1 cellular context compared by ENCODE assay signal in the genomic region with DNA sequence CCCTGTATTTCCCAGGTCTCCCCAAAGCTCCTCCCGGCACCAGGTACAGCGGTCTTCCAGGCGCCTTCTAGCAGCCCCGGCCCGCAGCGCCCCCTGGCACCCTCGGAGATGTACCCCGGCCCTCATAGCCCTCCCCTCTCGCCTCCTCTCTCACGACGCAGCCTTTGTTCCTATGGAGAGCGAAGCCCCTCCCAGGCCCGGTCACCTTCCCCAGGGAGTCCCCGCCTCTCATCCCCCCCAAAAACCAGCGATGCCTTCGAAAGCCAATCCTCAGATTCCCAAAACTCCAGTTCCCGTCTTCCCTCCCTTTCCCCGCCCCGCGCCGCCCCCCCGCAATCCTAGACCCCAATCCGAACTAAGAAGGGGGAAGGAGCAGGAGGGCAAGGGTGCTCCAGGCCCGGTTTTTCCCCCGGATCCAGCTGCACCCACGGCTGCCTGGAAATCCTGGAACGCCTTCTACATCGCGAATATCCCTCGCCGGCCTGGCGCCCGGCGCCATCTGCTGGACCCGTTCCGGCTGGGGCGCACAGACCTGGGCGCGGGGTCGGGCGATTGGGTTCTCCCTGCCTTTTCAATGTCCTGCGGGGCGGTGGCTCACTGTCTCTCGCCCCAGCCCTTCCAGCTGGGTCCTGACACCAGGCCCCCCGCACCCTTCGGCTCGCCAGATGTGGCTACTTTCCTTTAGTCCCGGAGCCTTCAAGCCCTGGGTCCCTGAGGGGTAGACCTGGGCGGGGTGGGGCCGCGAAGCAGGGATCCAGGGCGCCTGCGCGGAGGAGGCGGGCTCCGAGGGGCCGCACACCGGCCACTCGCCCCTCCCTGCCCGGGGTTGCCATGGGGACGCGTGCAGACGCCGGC.
TF ChIP-seq lines count a peak whose summit lies in the region.

A gene with protein sequence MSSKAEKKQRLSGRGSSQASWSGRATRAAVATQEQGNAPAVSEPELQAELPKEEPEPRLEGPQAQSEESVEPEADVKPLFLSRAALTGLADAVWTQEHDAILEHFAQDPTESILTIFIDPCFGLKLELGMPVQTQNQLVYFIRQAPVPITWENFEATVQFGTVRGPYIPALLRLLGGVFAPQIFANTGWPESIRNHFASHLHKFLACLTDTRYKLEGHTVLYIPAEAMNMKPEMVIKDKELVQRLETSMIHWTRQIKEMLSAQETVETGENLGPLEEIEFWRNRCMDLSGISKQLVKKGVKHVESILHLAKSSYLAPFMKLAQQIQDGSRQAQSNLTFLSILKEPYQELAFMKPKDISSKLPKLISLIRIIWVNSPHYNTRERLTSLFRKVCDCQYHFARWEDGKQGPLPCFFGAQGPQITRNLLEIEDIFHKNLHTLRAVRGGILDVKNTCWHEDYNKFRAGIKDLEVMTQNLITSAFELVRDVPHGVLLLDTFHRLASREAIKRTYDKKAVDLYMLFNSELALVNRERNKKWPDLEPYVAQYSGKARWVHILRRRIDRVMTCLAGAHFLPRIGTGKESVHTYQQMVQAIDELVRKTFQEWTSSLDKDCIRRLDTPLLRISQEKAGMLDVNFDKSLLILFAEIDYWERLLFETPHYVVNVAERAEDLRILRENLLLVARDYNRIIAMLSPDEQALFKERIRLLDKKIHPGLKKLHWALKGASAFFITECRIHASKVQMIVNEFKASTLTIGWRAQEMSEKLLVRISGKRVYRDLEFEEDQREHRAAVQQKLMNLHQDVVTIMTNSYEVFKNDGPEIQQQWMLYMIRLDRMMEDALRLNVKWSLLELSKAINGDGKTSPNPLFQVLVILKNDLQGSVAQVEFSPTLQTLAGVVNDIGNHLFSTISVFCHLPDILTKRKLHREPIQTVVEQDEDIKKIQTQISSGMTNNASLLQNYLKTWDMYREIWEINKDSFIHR (N-terminal part only) (plus strand): TSS at position 844 of the 855 bp plus-strand sequence. CDS start 1,991 bp downstream, outside the sequence.

TF ChIP-seq in GM12878, 131 proteins besides CTCF, POLR2A, EP300 and RAD21:
- TF ChIP-seq, protein P1, sequence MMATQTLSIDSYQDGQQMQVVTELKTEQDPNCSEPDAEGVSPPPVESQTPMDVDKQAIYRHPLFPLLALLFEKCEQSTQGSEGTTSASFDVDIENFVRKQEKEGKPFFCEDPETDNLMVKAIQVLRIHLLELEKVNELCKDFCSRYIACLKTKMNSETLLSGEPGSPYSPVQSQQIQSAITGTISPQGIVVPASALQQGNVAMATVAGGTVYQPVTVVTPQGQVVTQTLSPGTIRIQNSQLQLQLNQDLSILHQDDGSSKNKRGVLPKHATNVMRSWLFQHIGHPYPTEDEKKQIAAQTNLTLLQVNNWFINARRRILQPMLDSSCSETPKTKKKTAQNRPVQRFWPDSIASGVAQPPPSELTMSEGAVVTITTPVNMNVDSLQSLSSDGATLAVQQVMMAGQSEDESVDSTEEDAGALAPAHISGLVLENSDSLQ (IDR thresholded peaks at IDR 0.05), result no peak
- TF ChIP-seq CEBPB (IDR thresholded peaks at IDR 0.05; ENCODE audit: borderline replicate concordance in 1 of 2, low read depth in 2 of 2, low read length in 2 of 2) (no peak), SMC3 (IDR thresholded peaks at IDR 0.05; ENCODE audit: borderline replicate concordance, low read length) (peak; percentile 32; the same call in 1 of the 2 replicates), JUNB (IDR thresholded peaks at IDR 0.05) (no peak), IKZF2 (IDR thresholded peaks at IDR 0.05) (0 out of 4 replicates have a peak, but pooled peaks of 1 of the 2 experiments have one; percentile 11), ZBED1 (IDR thresholded peaks at IDR 0.05; ENCODE audit: borderline replicate concordance) (no peak), EED (IDR thresholded peaks at IDR 0.05; ENCODE audit: low read depth) (no peak), MEF2B (IDR thresholded peaks at IDR 0.05; ENCODE audit: partially characterized antibody, poor library complexity, severe bottlenecking) (peak; percentile 5), NRF1 (conservative IDR thresholded peaks at IDR 0.05; ENCODE audit: low read depth, low read length) (no peak), ZZZ3 (IDR thresholded peaks at IDR 0.05; ENCODE audit: control insufficient read depth, insufficient read length, low read depth) (no peak), POU2F2 (IDR thresholded peaks at IDR 0.05; ENCODE audit: borderline replicate concordance, low read depth, low read length) (no peak), RB1 (IDR thresholded peaks at IDR 0.05; ENCODE audit: borderline replicate concordance) (no peak), DPF2 (IDR thresholded peaks at IDR 0.05) (no peak), STAT3 (IDR thresholded peaks at IDR 0.05; ENCODE audit: low read depth, low read length) (no peak), HDAC2 (IDR thresholded peaks at IDR 0.05) (no peak), BHLHE40 (IDR thresholded peaks at IDR 0.05; ENCODE audit: borderline replicate concordance in 1 of 2, low read depth in 2 of 2, low read length in 1 of 2) (peak; percentile 42 to 84; a peak in 3 of 4 replicates), ZNF274 (IDR thresholded peaks at IDR 0.05; ENCODE audit: insufficient read depth, insufficient read length) (no peak), KDM1A (IDR thresholded peaks at IDR 0.05; ENCODE audit: borderline replicate concordance) (no peak), NR2F1 (conservative IDR thresholded peaks at IDR 0.05) (no peak), POLR2AphosphoS2 (IDR thresholded peaks at IDR 0.05; ENCODE audit: low read depth, low read length) (no peak), JUND (IDR thresholded peaks at IDR 0.05; ENCODE audit: low read depth, low read length) (no peak), BMI1 (IDR thresholded peaks at IDR 0.05; ENCODE audit: borderline replicate concordance) (peak; percentile 88), GABPA (IDR thresholded peaks at IDR 0.05; ENCODE audit: low read depth) (no peak), ESRRA (IDR thresholded peaks at IDR 0.05; ENCODE audit: low read length) (no peak), MYB (IDR thresholded peaks at IDR 0.05; ENCODE audit: borderline replicate concordance, low read depth, low read length) (no peak)
- TF ChIP-seq, protein P2, sequence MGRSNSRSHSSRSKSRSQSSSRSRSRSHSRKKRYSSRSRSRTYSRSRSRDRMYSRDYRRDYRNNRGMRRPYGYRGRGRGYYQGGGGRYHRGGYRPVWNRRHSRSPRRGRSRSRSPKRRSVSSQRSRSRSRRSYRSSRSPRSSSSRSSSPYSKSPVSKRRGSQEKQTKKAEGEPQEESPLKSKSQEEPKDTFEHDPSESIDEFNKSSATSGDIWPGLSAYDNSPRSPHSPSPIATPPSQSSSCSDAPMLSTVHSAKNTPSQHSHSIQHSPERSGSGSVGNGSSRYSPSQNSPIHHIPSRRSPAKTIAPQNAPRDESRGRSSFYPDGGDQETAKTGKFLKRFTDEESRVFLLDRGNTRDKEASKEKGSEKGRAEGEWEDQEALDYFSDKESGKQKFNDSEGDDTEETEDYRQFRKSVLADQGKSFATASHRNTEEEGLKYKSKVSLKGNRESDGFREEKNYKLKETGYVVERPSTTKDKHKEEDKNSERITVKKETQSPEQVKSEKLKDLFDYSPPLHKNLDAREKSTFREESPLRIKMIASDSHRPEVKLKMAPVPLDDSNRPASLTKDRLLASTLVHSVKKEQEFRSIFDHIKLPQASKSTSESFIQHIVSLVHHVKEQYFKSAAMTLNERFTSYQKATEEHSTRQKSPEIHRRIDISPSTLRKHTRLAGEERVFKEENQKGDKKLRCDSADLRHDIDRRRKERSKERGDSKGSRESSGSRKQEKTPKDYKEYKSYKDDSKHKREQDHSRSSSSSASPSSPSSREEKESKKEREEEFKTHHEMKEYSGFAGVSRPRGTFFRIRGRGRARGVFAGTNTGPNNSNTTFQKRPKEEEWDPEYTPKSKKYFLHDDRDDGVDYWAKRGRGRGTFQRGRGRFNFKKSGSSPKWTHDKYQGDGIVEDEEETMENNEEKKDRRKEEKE (IDR thresholded peaks at IDR 0.05), result no peak
- TF ChIP-seq, protein P3, sequence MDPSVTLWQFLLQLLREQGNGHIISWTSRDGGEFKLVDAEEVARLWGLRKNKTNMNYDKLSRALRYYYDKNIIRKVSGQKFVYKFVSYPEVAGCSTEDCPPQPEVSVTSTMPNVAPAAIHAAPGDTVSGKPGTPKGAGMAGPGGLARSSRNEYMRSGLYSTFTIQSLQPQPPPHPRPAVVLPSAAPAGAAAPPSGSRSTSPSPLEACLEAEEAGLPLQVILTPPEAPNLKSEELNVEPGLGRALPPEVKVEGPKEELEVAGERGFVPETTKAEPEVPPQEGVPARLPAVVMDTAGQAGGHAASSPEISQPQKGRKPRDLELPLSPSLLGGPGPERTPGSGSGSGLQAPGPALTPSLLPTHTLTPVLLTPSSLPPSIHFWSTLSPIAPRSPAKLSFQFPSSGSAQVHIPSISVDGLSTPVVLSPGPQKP (IDR thresholded peaks at IDR 0.05; ENCODE audit: low read depth, low read length), result no peak
- TF ChIP-seq, protein P4, sequence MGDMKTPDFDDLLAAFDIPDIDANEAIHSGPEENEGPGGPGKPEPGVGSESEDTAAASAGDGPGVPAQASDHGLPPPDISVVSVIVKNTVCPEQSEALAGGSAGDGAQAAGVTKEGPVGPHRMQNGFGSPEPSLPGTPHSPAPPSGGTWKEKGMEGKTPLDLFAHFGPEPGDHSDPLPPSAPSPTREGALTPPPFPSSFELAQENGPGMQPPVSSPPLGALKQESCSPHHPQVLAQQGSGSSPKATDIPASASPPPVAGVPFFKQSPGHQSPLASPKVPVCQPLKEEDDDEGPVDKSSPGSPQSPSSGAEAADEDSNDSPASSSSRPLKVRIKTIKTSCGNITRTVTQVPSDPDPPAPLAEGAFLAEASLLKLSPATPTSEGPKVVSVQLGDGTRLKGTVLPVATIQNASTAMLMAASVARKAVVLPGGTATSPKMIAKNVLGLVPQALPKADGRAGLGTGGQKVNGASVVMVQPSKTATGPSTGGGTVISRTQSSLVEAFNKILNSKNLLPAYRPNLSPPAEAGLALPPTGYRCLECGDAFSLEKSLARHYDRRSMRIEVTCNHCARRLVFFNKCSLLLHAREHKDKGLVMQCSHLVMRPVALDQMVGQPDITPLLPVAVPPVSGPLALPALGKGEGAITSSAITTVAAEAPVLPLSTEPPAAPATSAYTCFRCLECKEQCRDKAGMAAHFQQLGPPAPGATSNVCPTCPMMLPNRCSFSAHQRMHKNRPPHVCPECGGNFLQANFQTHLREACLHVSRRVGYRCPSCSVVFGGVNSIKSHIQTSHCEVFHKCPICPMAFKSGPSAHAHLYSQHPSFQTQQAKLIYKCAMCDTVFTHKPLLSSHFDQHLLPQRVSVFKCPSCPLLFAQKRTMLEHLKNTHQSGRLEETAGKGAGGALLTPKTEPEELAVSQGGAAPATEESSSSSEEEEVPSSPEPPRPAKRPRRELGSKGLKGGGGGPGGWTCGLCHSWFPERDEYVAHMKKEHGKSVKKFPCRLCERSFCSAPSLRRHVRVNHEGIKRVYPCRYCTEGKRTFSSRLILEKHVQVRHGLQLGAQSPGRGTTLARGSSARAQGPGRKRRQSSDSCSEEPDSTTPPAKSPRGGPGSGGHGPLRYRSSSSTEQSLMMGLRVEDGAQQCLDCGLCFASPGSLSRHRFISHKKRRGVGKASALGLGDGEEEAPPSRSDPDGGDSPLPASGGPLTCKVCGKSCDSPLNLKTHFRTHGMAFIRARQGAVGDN (IDR thresholded peaks at IDR 0.05), result no peak
- TF ChIP-seq, protein P5, sequence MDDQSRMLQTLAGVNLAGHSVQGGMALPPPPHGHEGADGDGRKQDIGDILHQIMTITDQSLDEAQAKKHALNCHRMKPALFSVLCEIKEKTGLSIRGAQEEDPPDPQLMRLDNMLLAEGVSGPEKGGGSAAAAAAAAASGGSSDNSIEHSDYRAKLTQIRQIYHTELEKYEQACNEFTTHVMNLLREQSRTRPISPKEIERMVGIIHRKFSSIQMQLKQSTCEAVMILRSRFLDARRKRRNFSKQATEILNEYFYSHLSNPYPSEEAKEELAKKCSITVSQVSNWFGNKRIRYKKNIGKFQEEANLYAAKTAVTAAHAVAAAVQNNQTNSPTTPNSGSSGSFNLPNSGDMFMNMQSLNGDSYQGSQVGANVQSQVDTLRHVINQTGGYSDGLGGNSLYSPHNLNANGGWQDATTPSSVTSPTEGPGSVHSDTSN (IDR thresholded peaks at IDR 0.05; ENCODE audit: insufficient replicate concordance, low read depth, low read length), result no peak
